In the genomic region with DNA sequence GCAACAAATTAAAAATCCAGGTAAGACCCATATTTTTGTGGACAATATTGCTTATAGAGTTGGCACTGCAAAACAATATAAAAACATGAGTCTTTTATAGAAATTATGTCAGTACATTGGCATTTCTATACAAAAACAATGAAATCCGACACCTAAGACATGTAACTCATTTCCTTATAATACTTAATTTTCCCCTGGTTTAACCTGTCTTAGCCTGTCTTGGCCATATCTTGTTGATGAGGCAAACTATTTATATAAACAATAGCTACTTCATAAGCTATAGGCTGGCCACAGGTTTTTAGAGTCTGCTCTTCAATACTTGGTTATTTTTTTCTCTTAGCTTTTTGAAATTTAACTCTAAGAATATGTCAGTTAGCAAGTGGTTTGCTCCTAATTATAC, we compare ENCODE assay signal across 27 cellular contexts. TPM values are rescaled to one million over a fixed set of nuclear protein-coding genes. Genes with fewer than 3 reads are reported as not detected.
DNase-seq lines count a peak whose midpoint lies in the region; ATAC-seq and TF ChIP-seq lines count a peak whose summit lies in the region.
"Had no signal": no experiment of that assay in that cellular context is flagged by ENCODE, and none has a peak within 500 bp of the region (broad histone marks: within the 10 kb centered on the region; RNA-seq: fewer than 3 reads in every experiment).

No MANE protein-coding gene starts in this region.

- no peak overlapping the region for H3K27ac Mint-ChIP-seq in WTC11
- no peak overlapping the region for H3K27ac Mint-ChIP-seq in activated CD4-positive, alpha-beta memory T cell treated with anti-CD3 and anti-CD28 coated beads for 36 hours
- H3K27ac Mint-ChIP-seq: CD8-positive, alpha-beta T cell; HFFc6 had no signal

- peaks cover 24% of the 10 kb centered on the region for H3K4me1 Mint-ChIP-seq in WTC11
- no peaks in the 10 kb centered on the region for H3K4me1 Mint-ChIP-seq in activated CD4-positive, alpha-beta memory T cell treated with anti-CD3 and anti-CD28 coated beads for 36 hours (ENCODE audit: low read depth)

- H3K4me3 Mint-ChIP-seq in WTC11, result no peak overlapping the region
- H3K4me3 Mint-ChIP-seq in activated CD4-positive, alpha-beta memory T cell treated with anti-CD3 and anti-CD28 coated beads for 36 hours, result no peak overlapping the region
- H3K4me3 Mint-ChIP-seq: CD8-positive, alpha-beta T cell; HFFc6 had no signal

- no peak overlapping the region for H3K4me3 ChIP-seq in epithelial cell of esophagus (ENCODE audit: low read length)
- no peak overlapping the region for H3K4me3 ChIP-seq in retinal pigment epithelial cell (ENCODE audit: low read length)
- H3K4me3 ChIP-seq: HAP-1 had no signal

- intact Hi-C loops in activated CD4-positive, alpha-beta memory T cell treated with anti-CD3 and anti-CD28 coated beads for 36 hours (cut with micrococcal nuclease), result no loop called here

- no peak for ATAC-seq in WTC11
- ATAC-seq: CD8-positive, alpha-beta T cell; Panc1 had no signal

- peak; percentile 42 for DNase-seq in HT1080 (ENCODE audit: low read depth)
- DNase-seq in NCI-H69 (lab: John Stamatoyannopoulos, UW), result peak; percentile 15
- DNase-seq in epithelial cell of esophagus (ENCODE audit: low read depth), result peak; percentile 87
- peak; percentile 23 for DNase-seq in retinal pigment epithelial cell (ENCODE audit: low read depth)
- no peak for DNase-seq in WTC11 (ENCODE audit: low spot score)
- DNase-seq in activated CD4-positive, alpha-beta memory T cell treated with anti-CD3 and anti-CD28 coated beads for 36 hours, result no peak
- no peak for DNase-seq in SIG-M5 treated with dmso at 0.1 percent for 504 hours (lab: John Stamatoyannopoulos, UW; ENCODE audit: unreplicated experiment)
- DNase-seq: C1 segment of cervical spinal cord; Caco-2; CD8-positive, alpha-beta T cell; DMS79 treated with DMSO at 0.1 percent for 48 hours; GF-D8; GOT3; HFFc6; MV-4-11; NCI-H1105; NCI-H1436 treated with DMSO at 0.1 percent for 48 hours; NCI-H1930; NCI-H2107; NCI-H446 treated with DMSO at 0.1 percent for 48 hours; NCI-H526; SIG-M5; SK-N-SH; SW 1271 had no signal

- TF ChIP-seq CTCF in epithelial cell of esophagus (IDR thresholded peaks at IDR 0.05; ENCODE audit: insufficient read depth, low read depth, low read length, missing control alignments) (no peak), retinal pigment epithelial cell (conservative IDR thresholded peaks at IDR 0.05; ENCODE audit: low read depth, low read length) (no peak), WTC11 (IDR thresholded peaks at IDR 0.05) (no peak)

- peaks cover 11% of the 10 kb centered on the region for H3K27me3 Mint-ChIP-seq in WTC11 (ENCODE audit: low read depth)
- no peaks in the 10 kb centered on the region for H3K27me3 Mint-ChIP-seq in activated CD4-positive, alpha-beta memory T cell treated with anti-CD3 and anti-CD28 coated beads for 36 hours

- peaks cover 17% of the 10 kb centered on the region for H3K9me3 Mint-ChIP-seq in WTC11
- peaks cover 13% of the 10 kb centered on the region for H3K9me3 Mint-ChIP-seq in activated CD4-positive, alpha-beta memory T cell treated with anti-CD3 and anti-CD28 coated beads for 36 hours

- POLR2A ChIA-PET in WTC11 (lab: Charles Lee), result interaction anchor here (0.7 kb wide), 1 partner anchor 307 kb away, joined by 3 read pairs; no protein-coding TSS in a partner anchor
- POLR2A ChIA-PET in activated CD4-positive, alpha-beta memory T cell treated with anti-CD3 and anti-CD28 coated beads for 36 hours (lab: Charles Lee), result no interaction called here

- CTCF ChIA-PET in WTC11 (lab: Charles Lee), result no interaction called here
- CTCF ChIA-PET in activated CD4-positive, alpha-beta memory T cell treated with anti-CD3 and anti-CD28 coated beads for 36 hours (lab: Charles Lee), result no interaction called here

- H3K36me3 Mint-ChIP-seq in WTC11, result peaks cover 11% of the 10 kb centered on the region
- no peaks in the 10 kb centered on the region for H3K36me3 Mint-ChIP-seq in activated CD4-positive, alpha-beta memory T cell treated with anti-CD3 and anti-CD28 coated beads for 36 hours
- H3K36me3 Mint-ChIP-seq: CD8-positive, alpha-beta T cell had no signal

TF ChIP-seq in WTC11, 78 proteins besides CTCF, POLR2A, EP300 and RAD21:
- TF ChIP-seq KAT7 (CRISPR knock-in tag; IDR thresholded peaks at IDR 0.05; ENCODE audit: borderline replicate concordance), result no peak
- TF ChIP-seq ZNF232 (CRISPR knock-in tag; IDR thresholded peaks at IDR 0.05), result no peak
- TF ChIP-seq, protein P1, sequence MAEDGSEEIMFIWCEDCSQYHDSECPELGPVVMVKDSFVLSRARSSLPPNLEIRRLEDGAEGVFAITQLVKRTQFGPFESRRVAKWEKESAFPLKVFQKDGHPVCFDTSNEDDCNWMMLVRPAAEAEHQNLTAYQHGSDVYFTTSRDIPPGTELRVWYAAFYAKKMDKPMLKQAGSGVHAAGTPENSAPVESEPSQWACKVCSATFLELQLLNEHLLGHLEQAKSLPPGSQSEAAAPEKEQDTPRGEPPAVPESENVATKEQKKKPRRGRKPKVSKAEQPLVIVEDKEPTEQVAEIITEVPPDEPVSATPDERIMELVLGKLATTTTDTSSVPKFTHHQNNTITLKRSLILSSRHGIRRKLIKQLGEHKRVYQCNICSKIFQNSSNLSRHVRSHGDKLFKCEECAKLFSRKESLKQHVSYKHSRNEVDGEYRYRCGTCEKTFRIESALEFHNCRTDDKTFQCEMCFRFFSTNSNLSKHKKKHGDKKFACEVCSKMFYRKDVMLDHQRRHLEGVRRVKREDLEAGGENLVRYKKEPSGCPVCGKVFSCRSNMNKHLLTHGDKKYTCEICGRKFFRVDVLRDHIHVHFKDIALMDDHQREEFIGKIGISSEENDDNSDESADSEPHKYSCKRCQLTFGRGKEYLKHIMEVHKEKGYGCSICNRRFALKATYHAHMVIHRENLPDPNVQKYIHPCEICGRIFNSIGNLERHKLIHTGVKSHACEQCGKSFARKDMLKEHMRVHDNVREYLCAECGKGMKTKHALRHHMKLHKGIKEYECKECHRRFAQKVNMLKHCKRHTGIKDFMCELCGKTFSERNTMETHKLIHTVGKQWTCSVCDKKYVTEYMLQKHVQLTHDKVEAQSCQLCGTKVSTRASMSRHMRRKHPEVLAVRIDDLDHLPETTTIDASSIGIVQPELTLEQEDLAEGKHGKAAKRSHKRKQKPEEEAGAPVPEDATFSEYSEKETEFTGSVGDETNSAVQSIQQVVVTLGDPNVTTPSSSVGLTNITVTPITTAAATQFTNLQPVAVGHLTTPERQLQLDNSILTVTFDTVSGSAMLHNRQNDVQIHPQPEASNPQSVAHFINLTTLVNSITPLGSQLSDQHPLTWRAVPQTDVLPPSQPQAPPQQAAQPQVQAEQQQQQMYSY (CRISPR knock-in tag; IDR thresholded peaks at IDR 0.05), result no peak

RNA-seq across cellular contexts. Expression of a gene that starts 44.7 kb away (rescaled TPM):
- not detected in 2 replicates for total RNA-seq in HT1080 (2014; rRNA removed; shearing (Covaris generic))
- polyA plus RNA-seq in HT1080 (2015; cell fraction: cytosol; rRNA removed), result not detected in 2 replicates
- not detected in 2 replicates for polyA plus RNA-seq in HT1080 (2015; cell fraction: nucleus; rRNA removed)
- total RNA-seq in WTC11 (2021), result not detected in 3 replicates
- total RNA-seq in activated CD4-positive, alpha-beta memory T cell treated with anti-CD3 and anti-CD28 coated beads for 36 hours, result not detected
- total RNA-seq: A673; Caco-2; CD8-positive, alpha-beta T cell; HFFc6 had no signal
- polyA plus RNA-seq: SK-N-SH had no signal

Comparison
In these comparisons a context has a peak if more than half of its experiments do, and no peak if none do; other contexts are left out.
1. DNase-seq: peak in HT1080 (single experiment), NCI-H69 (single experiment), epithelial cell of esophagus (single experiment) and retinal pigment epithelial cell (single experiment); none in WTC11 (single experiment), activated CD4-positive, alpha-beta memory T cell treated with anti-CD3 and anti-CD28 coated beads for 36 hours (single experiment) and SIG-M5 treated with dmso at 0.1 percent for 504 hours (single experiment).